Comparison of ENCODE assay signal across 1 cellular context in the genomic region with DNA sequence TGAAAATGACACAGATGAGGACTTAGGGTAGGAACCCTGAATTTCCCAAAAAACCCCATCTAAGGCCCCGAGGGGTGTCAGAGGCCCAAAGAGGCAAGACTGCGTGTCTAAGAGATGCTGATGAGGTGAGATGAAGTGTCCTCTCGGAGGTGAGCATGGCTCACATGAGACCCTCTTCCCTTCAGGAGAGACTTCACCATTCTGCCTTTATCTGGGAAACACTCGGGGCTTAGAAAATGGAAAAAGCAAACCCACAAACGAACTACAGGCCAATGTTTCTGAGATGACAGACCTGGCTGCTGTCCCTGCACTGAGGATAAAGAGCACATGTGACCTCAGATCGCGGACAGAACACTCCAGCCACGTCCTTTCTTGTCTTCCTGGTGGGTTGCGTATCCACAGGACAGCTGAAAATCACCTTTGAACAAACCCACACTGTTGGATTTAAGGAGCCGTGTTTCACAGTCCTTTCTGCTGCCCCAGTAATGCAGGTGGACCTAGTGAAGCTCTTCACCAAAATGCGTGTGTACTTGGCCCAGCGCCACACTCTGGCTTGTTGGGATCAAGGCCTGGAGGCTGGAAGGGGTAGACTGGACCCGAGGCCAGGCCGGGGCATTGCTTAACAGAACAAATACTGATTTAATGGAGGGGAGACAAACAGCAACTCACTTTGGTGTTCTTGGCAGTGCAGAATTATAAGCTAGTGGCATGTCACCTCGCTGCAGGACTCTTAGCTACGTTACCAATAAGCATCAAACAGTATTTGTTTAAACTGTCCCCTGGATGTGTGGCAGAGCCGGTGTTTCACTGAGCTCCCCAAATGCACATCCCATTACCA.
TF ChIP-seq lines count a peak whose summit lies in the region.
"Not testable (repeated sequence)": the region's sequence is repeated elsewhere in the genome, so short reads cannot be mapped to it uniquely, and the experiment has no call there.

No MANE protein-coding gene starts in this region.

TF ChIP-seq in HepG2, 621 proteins besides CTCF, POLR2A, EP300 and RAD21 (continued from another document and continues in another):
- peak; percentile 30; the same call in 1 of the 2 replicates for TF ChIP-seq ADNP (CRISPR knock-in tag; IDR thresholded peaks at IDR 0.05)
- peak; percentile 69 for TF ChIP-seq FOSL2 (CRISPR knock-in tag; IDR thresholded peaks at IDR 0.05)
- TF ChIP-seq, protein P1, sequence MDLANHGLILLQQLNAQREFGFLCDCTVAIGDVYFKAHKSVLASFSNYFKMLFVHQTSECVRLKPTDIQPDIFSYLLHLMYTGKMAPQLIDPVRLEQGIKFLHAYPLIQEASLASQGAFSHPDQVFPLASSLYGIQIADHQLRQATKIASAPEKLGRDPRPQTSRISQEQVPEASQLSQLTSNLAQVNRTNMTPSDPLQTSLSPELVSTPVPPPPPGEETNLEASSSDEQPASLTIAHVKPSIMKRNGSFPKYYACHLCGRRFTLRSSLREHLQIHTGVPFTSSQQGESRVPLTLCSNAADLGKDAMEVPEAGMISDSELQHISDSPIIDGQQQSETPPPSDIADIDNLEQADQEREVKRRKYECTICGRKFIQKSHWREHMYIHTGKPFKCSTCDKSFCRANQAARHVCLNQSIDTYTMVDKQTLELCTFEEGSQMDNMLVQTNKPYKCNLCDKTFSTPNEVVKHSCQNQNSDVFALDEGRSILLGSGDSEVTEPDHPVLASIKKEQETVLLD (CRISPR knock-in tag; IDR thresholded peaks at IDR 0.05; ENCODE audit: low read depth) = peak; percentile 53; the same call in 1 of the 2 replicates
- peak; percentile 59 for TF ChIP-seq ZNF792 (CRISPR knock-in tag; IDR thresholded peaks at IDR 0.05)
- TF ChIP-seq YY1 (IDR thresholded peaks at IDR 0.05; ENCODE audit: insufficient read depth, insufficient replicate concordance, low read depth, low read length) = peak; percentile 44
- TF ChIP-seq, protein P2, sequence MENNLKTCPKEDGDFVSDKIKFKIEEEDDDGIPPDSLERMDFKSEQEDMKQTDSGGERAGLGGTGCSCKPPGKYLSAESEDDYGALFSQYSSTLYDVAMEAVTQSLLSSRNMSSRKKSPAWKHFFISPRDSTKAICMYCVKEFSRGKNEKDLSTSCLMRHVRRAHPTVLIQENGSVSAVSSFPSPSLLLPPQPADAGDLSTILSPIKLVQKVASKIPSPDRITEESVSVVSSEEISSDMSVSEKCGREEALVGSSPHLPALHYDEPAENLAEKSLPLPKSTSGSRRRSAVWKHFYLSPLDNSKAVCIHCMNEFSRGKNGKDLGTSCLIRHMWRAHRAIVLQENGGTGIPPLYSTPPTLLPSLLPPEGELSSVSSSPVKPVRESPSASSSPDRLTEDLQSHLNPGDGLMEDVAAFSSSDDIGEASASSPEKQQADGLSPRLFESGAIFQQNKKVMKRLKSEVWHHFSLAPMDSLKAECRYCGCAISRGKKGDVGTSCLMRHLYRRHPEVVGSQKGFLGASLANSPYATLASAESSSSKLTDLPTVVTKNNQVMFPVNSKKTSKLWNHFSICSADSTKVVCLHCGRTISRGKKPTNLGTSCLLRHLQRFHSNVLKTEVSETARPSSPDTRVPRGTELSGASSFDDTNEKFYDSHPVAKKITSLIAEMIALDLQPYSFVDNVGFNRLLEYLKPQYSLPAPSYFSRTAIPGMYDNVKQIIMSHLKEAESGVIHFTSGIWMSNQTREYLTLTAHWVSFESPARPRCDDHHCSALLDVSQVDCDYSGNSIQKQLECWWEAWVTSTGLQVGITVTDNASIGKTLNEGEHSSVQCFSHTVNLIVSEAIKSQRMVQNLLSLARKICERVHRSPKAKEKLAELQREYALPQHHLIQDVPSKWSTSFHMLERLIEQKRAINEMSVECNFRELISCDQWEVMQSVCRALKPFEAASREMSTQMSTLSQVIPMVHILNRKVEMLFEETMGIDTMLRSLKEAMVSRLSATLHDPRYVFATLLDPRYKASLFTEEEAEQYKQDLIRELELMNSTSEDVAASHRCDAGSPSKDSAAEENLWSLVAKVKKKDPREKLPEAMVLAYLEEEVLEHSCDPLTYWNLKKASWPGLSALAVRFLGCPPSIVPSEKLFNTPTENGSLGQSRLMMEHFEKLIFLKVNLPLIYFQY (CRISPR knock-in tag; IDR thresholded peaks at IDR 0.05; ENCODE audit: borderline replicate concordance) = peak; percentile 61; the same call in 1 of the 2 replicates
- peak; percentile 47; the same call in 1 of the 2 replicates for TF ChIP-seq JUND (CRISPR knock-in tag; IDR thresholded peaks at IDR 0.05)
- peak; percentile 96 for TF ChIP-seq BRD4 (CRISPR knock-in tag; IDR thresholded peaks at IDR 0.05)
- 0 out of 2 replicates have a peak, but pooled peaks have one; percentile 50 for TF ChIP-seq HOXD1 (CRISPR knock-in tag; IDR thresholded peaks at IDR 0.05)
- TF ChIP-seq MAZ (IDR thresholded peaks at IDR 0.05; ENCODE audit: borderline replicate concordance, low read depth, low read length); CREM (CRISPR knock-in tag; IDR thresholded peaks at IDR 0.05): not testable (repeated sequence)
- peak; percentile 58; the same call in 1 of the 2 replicates for TF ChIP-seq MAZ (CRISPR knock-in tag; IDR thresholded peaks at IDR 0.05; ENCODE audit: low read depth)
- TF ChIP-seq, protein P3, sequence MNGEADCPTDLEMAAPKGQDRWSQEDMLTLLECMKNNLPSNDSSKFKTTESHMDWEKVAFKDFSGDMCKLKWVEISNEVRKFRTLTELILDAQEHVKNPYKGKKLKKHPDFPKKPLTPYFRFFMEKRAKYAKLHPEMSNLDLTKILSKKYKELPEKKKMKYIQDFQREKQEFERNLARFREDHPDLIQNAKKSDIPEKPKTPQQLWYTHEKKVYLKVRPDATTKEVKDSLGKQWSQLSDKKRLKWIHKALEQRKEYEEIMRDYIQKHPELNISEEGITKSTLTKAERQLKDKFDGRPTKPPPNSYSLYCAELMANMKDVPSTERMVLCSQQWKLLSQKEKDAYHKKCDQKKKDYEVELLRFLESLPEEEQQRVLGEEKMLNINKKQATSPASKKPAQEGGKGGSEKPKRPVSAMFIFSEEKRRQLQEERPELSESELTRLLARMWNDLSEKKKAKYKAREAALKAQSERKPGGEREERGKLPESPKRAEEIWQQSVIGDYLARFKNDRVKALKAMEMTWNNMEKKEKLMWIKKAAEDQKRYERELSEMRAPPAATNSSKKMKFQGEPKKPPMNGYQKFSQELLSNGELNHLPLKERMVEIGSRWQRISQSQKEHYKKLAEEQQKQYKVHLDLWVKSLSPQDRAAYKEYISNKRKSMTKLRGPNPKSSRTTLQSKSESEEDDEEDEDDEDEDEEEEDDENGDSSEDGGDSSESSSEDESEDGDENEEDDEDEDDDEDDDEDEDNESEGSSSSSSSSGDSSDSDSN (CRISPR knock-in tag; IDR thresholded peaks at IDR 0.05) = peak; percentile 48; the same call in 1 of the 2 replicates
- TF ChIP-seq NFIC (IDR thresholded peaks at IDR 0.05; ENCODE audit: low read length) = peak; percentile 38
- TF ChIP-seq, protein P4, sequence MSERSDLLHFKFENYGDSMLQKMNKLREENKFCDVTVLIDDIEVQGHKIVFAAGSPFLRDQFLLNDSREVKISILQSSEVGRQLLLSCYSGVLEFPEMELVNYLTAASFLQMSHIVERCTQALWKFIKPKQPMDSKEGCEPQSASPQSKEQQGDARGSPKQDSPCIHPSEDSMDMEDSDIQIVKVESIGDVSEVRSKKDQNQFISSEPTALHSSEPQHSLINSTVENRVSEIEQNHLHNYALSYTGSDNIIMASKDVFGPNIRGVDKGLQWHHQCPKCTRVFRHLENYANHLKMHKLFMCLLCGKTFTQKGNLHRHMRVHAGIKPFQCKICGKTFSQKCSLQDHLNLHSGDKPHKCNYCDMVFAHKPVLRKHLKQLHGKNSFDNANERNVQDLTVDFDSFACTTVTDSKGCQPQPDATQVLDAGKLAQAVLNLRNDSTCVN (CRISPR knock-in tag; IDR thresholded peaks at IDR 0.05; ENCODE audit: borderline replicate concordance) = 0 out of 2 replicates have a peak, but pooled peaks have one; percentile 47
- TF ChIP-seq DR1 (CRISPR knock-in tag; IDR thresholded peaks at IDR 0.05) = peak; percentile 44; the same call in 1 of the 2 replicates
- TF ChIP-seq SMC3 (IDR thresholded peaks at IDR 0.05; ENCODE audit: low read length) = 0 out of 2 replicates have a peak, but pooled peaks have one; percentile 29
- TF ChIP-seq, protein P5, sequence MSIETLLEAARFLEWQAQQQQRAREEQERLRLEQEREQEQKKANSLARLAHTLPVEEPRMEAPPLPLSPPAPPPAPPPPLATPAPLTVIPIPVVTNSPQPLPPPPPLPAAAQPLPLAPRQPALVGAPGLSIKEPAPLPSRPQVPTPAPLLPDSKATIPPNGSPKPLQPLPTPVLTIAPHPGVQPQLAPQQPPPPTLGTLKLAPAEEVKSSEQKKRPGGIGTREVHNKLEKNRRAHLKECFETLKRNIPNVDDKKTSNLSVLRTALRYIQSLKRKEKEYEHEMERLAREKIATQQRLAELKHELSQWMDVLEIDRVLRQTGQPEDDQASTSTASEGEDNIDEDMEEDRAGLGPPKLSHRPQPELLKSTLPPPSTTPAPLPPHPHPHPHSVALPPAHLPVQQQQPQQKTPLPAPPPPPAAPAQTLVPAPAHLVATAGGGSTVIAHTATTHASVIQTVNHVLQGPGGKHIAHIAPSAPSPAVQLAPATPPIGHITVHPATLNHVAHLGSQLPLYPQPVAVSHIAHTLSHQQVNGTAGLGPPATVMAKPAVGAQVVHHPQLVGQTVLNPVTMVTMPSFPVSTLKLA (IDR thresholded peaks at IDR 0.05) = peak; percentile 35; the same call in 1 of the 2 replicates
- TF ChIP-seq ZNF747 (CRISPR knock-in tag; IDR thresholded peaks at IDR 0.05; ENCODE audit: borderline replicate concordance) = 0 out of 2 replicates have a peak, but pooled peaks have one; percentile 73
- TF ChIP-seq KLF11 (CRISPR knock-in tag; IDR thresholded peaks at IDR 0.05) = peak; percentile 80; the same call in 1 of the 2 replicates
- TF ChIP-seq ZNF780A (CRISPR knock-in tag; IDR thresholded peaks at IDR 0.05) = 0 out of 2 replicates have a peak, but pooled peaks have one; percentile 29
- peak; percentile 17; the same call in 1 of the 2 replicates for TF ChIP-seq GABPB1 (CRISPR knock-in tag; IDR thresholded peaks at IDR 0.05)
- TF ChIP-seq, protein P6, sequence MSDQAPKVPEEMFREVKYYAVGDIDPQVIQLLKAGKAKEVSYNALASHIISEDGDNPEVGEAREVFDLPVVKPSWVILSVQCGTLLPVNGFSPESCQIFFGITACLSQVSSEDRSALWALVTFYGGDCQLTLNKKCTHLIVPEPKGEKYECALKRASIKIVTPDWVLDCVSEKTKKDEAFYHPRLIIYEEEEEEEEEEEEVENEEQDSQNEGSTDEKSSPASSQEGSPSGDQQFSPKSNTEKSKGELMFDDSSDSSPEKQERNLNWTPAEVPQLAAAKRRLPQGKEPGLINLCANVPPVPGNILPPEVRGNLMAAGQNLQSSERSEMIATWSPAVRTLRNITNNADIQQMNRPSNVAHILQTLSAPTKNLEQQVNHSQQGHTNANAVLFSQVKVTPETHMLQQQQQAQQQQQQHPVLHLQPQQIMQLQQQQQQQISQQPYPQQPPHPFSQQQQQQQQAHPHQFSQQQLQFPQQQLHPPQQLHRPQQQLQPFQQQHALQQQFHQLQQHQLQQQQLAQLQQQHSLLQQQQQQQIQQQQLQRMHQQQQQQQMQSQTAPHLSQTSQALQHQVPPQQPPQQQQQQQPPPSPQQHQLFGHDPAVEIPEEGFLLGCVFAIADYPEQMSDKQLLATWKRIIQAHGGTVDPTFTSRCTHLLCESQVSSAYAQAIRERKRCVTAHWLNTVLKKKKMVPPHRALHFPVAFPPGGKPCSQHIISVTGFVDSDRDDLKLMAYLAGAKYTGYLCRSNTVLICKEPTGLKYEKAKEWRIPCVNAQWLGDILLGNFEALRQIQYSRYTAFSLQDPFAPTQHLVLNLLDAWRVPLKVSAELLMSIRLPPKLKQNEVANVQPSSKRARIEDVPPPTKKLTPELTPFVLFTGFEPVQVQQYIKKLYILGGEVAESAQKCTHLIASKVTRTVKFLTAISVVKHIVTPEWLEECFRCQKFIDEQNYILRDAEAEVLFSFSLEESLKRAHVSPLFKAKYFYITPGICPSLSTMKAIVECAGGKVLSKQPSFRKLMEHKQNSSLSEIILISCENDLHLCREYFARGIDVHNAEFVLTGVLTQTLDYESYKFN (CRISPR knock-in tag; conservative IDR thresholded peaks at IDR 0.05) = peak; percentile 88
- TF ChIP-seq, protein P7, sequence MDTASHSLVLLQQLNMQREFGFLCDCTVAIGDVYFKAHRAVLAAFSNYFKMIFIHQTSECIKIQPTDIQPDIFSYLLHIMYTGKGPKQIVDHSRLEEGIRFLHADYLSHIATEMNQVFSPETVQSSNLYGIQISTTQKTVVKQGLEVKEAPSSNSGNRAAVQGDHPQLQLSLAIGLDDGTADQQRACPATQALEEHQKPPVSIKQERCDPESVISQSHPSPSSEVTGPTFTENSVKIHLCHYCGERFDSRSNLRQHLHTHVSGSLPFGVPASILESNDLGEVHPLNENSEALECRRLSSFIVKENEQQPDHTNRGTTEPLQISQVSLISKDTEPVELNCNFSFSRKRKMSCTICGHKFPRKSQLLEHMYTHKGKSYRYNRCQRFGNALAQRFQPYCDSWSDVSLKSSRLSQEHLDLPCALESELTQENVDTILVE (CRISPR knock-in tag; IDR thresholded peaks at IDR 0.05) = peak; percentile 38; the same call in 1 of the 2 replicates
- TF ChIP-seq CREM (IDR thresholded peaks at IDR 0.05) = peak; percentile 56; the same call in 1 of the 2 replicates
- TF ChIP-seq, protein P8, sequence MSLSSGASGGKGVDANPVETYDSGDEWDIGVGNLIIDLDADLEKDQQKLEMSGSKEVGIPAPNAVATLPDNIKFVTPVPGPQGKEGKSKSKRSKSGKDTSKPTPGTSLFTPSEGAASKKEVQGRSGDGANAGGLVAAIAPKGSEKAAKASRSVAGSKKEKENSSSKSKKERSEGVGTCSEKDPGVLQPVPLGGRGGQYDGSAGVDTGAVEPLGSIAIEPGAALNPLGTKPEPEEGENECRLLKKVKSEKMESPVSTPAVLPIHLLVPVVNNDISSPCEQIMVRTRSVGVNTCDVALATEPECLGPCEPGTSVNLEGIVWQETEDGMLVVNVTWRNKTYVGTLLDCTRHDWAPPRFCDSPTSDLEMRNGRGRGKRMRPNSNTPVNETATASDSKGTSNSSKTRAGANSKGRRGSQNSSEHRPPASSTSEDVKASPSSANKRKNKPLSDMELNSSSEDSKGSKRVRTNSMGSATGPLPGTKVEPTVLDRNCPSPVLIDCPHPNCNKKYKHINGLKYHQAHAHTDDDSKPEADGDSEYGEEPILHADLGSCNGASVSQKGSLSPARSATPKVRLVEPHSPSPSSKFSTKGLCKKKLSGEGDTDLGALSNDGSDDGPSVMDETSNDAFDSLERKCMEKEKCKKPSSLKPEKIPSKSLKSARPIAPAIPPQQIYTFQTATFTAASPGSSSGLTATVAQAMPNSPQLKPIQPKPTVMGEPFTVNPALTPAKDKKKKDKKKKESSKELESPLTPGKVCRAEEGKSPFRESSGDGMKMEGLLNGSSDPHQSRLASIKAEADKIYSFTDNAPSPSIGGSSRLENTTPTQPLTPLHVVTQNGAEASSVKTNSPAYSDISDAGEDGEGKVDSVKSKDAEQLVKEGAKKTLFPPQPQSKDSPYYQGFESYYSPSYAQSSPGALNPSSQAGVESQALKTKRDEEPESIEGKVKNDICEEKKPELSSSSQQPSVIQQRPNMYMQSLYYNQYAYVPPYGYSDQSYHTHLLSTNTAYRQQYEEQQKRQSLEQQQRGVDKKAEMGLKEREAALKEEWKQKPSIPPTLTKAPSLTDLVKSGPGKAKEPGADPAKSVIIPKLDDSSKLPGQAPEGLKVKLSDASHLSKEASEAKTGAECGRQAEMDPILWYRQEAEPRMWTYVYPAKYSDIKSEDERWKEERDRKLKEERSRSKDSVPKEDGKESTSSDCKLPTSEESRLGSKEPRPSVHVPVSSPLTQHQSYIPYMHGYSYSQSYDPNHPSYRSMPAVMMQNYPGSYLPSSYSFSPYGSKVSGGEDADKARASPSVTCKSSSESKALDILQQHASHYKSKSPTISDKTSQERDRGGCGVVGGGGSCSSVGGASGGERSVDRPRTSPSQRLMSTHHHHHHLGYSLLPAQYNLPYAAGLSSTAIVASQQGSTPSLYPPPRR (CRISPR knock-in tag; IDR thresholded peaks at IDR 0.05; ENCODE audit: borderline replicate concordance) = peak; percentile 71; the same call in 1 of the 2 replicates
